ENCODE assay signal across 13 cellular contexts in the genomic region with DNA sequence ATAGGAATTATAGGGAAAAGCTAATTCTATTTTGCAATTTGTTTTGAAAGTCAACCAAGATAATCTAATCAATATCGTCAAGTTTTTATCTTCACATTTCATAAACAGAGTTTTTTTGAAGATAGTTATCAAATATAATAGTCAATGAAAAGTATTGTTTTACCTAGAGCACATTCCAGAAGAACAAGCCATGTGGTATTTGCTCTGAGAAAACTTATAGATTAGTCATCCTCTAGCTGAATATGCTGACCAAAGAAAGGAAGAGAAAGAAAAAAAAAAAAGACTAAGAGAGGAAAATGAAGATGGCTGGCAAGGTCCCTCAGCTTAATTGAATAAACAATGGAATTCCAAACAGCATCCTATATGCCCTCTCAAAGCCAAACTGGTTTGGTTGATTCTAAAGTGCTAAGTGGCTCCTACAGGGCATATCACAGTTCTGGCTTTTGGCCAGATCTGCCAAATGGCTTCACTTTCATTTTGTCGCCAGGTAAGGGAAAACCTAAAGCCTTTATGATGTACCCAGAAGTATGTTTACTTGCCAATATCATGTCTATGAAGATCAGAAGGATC.
DNase-seq lines count a peak whose midpoint lies in the region; TF ChIP-seq lines count a peak whose summit lies in the region.
"Had no signal": no experiment of that assay in that cellular context is flagged by ENCODE, and none has a peak within 500 bp of the region (broad histone marks: within the 10 kb centered on the region; RNA-seq: fewer than 3 reads in every experiment).

No MANE protein-coding gene starts in this region.

- no peaks in the 10 kb centered on the region for H3K4me1 Mint-ChIP-seq in mesothelial cell of epicardium
- H3K4me1 Mint-ChIP-seq: naive B cell had no signal

- no peaks in the 10 kb centered on the region for H3K9me3 ChIP-seq in MM.1S (replicated peaks; ENCODE audit: insufficient read depth, low read length)
- H3K9me3 ChIP-seq: adrenal gland, upper lobe of right lung had no signal

- H3K4me3 ChIP-seq in MM.1S (ENCODE audit: low read length) (no peak overlapping the region), kidney epithelial cell (ENCODE audit: low read depth, low read length) (no peak overlapping the region)
- H3K4me3 ChIP-seq: adrenal gland, upper lobe of right lung had no signal

- H3K36me3 Mint-ChIP-seq in mesothelial cell of epicardium = no peaks in the 10 kb centered on the region
- H3K36me3 Mint-ChIP-seq: naive B cell had no signal

- no peak overlapping the region for H3K27ac Mint-ChIP-seq in mesothelial cell of epicardium

- DNase-seq in DMS53 (lab: John Stamatoyannopoulos, UW) (peak; percentile 59), MM.1S (peak; percentile 15), SW480 (ENCODE audit: low spot score) (peak; percentile 2), kidney epithelial cell (ENCODE audit: low read depth) (peak; percentile 18), epidermal melanocyte (ENCODE audit: insufficient read length, low spot score) (no peak), posterior cingulate gyrus (no peak), NCI-H524 treated with DMSO at 0.1 percent for 48 hours (lab: John Stamatoyannopoulos, UW) (no peak), mesothelial cell of epicardium (ENCODE audit: low spot score in 2 of 2, unreplicated experiment in 2 of 2) (no peak)
- DNase-seq: adrenal gland, MV-4-11, naive B cell, upper lobe of right lung had no signal

- no peaks in the 10 kb centered on the region for H3K9me2 ChIP-seq in MM.1S (replicated peaks; ENCODE audit: insufficient read depth, low read length)

- H3K27me3 ChIP-seq in MM.1S (replicated peaks; ENCODE audit: insufficient read depth, low read length) = no peaks in the 10 kb centered on the region
- H3K27me3 ChIP-seq in kidney epithelial cell (ENCODE audit: control insufficient read depth, insufficient read depth, low read length) = no peaks in the 10 kb centered on the region
- H3K27me3 ChIP-seq: adrenal gland, upper lobe of right lung had no signal

- H3K9me3 Mint-ChIP-seq in mesothelial cell of epicardium = no peaks in the 10 kb centered on the region
- H3K9me3 Mint-ChIP-seq: naive B cell had no signal

- H3K36me3 ChIP-seq in MM.1S (replicated peaks; ENCODE audit: insufficient read depth, low read length) (no peaks in the 10 kb centered on the region), kidney epithelial cell (ENCODE audit: control insufficient read depth, insufficient read depth, low read length) (no peaks in the 10 kb centered on the region)
- H3K36me3 ChIP-seq: adrenal gland, upper lobe of right lung had no signal

- H2AFZ ChIP-seq in MM.1S (ENCODE audit: low read length) = no peak overlapping the region

- H3K4me2 ChIP-seq in MM.1S (ENCODE audit: low read depth, low read length) = no peak overlapping the region

- H3K4me1 ChIP-seq in MM.1S (ENCODE audit: low read length) = no peaks in the 10 kb centered on the region
- H3K4me1 ChIP-seq: adrenal gland, upper lobe of right lung had no signal

- no peak overlapping the region for H3K9ac ChIP-seq in MM.1S (ENCODE audit: low read length)

- H4K20me1 ChIP-seq in MM.1S (ENCODE audit: insufficient read depth, low read length) = no peaks in the 10 kb centered on the region

- intact Hi-C loops in posterior cingulate gyrus (cut with DNase I) = no loop called here

- no peak overlapping the region for H3K27ac ChIP-seq in MM.1S (ENCODE audit: low read length)
- H3K27ac ChIP-seq: adrenal gland, upper lobe of right lung, VCaP had no signal

- no peaks in the 10 kb centered on the region for H3K27me3 Mint-ChIP-seq in mesothelial cell of epicardium (ENCODE audit: low read depth)
- H3K27me3 Mint-ChIP-seq: naive B cell had no signal

- TF ChIP-seq CTCF in MM.1S (IDR thresholded peaks at IDR 0.05; ENCODE audit: low read length) (no peak), kidney epithelial cell (IDR thresholded peaks at IDR 0.05; ENCODE audit: insufficient read depth, low read length, poor library complexity, severe bottlenecking) (no peak), mesothelial cell of epicardium (IDR thresholded peaks at IDR 0.05; ENCODE audit: unreplicated experiment) (no peak)

- no peaks in the 10 kb centered on the region for H3F3A ChIP-seq in MM.1S (ENCODE audit: insufficient read depth, low read length)

- no peak overlapping the region for H3K4me3 Mint-ChIP-seq in mesothelial cell of epicardium
- H3K4me3 Mint-ChIP-seq: naive B cell had no signal

- no peaks in the 10 kb centered on the region for H3K79me2 ChIP-seq in MM.1S (ENCODE audit: low read length)

Comparison
In these comparisons a context has a peak if more than half of its experiments do, and no peak if none do; other contexts are left out.
1. DNase-seq: peak in DMS53 (single experiment), MM.1S (single experiment), SW480 (single experiment) and kidney epithelial cell (single experiment); none in epidermal melanocyte (single experiment), posterior cingulate gyrus (0 of 10), NCI-H524 treated with DMSO at 0.1 percent for 48 hours (single experiment) and mesothelial cell of epicardium (0 of 2).